In the genomic region with DNA sequence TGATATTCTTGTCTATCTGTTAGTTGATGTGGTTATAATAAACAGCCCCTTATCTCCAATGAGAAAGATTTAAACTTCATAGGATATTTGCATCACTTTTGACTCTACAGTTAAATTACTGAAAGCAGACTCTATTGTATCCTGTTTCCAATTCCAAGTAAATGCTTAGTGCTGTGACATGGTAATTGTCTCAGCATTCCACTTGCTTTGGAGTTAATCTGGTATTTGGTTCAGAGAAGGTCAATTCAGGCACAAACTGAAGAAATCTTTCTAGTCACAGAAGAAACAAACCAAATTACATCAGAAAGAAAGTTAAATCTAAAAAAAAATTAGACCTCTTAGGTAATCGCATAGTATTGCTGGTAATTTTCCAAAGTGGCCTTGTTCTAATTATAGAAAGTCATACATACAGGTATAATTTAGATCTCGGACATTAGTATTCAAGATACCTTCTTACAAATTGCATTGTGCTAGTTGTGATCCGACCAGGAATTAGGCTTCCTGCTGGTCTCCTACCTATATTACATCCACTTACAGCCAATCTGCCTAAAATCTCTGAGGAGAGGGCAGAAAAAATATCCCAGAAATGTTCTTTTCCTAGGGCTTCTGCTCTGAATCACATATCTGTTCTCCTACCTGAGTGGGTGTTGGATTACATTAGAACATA, we compare ENCODE assay signal across 19 cellular contexts.
"Had no signal": no experiment of that assay in that cellular context is flagged by ENCODE, and none has a peak within 500 bp of the region (broad histone marks: within the 10 kb centered on the region; RNA-seq: fewer than 3 reads in every experiment).

No MANE protein-coding gene starts in this region.

- H3K27ac ChIP-seq: heart right ventricle, lower lobe of right lung, neutrophil, right atrium auricular region, sigmoid colon, skin epidermis had no signal

- H3K4me1 ChIP-seq: heart right ventricle, lower lobe of right lung, right atrium auricular region, sigmoid colon had no signal

- H3K9me3 ChIP-seq: heart right ventricle, lower lobe of right lung, neutrophil, right atrium auricular region, sigmoid colon had no signal

- H3K4me3 Mint-ChIP-seq: memory B cell; natural killer cell treated with Interleukin-12 subunit alpha and Interleukin-12 subunit beta and Interleukin-15 and Interleukin-18, amount 100 ng/mL, for 72 hours; stimulated activated naive B cell treated with anti-CD40 and anti-IgM and Interleukin-4, amounts not matched to agents 10 μg/mL and 1 μg/mL and 100 μg/mL, for 72 hours; stimulated activated naive CD8-positive, alpha-beta T cell treated with anti-CD3 and anti-CD28 coated beads, Interleukin-15, amount 100 ng/mL, for 72 hours; type B pancreatic cell had no signal

- H3K4me1 Mint-ChIP-seq: memory B cell; stimulated activated naive B cell treated with anti-CD40 and anti-IgM and Interleukin-4, amounts not matched to agents 10 μg/mL and 1 μg/mL and 100 μg/mL, for 72 hours; stimulated activated naive CD8-positive, alpha-beta T cell treated with anti-CD3 and anti-CD28 coated beads, Interleukin-15, amount 100 ng/mL, for 72 hours had no signal

- DNase-seq: effector memory CD4-positive, alpha-beta T cell; heart right ventricle; hypothalamus; islet precursor cell; lower lobe of right lung; midbrain; posterior cingulate gyrus; sigmoid colon; stimulated activated CD4-positive, alpha-beta T cell treated with anti-CD3 and anti-CD28 coated beads, Interleukin-2, amount 100 ng/mL, for 24 hours; stimulated activated CD4-positive, alpha-beta T cell treated with anti-CD3 and anti-CD28 coated beads, Interleukin-4, amount 100 ng/mL, for 4 hours; stimulated activated naive B cell treated with anti-CD40 and anti-IgM and Interleukin-4, amounts not matched to agents 10 μg/mL and 1 μg/mL and 100 μg/mL, for 72 hours; stimulated activated naive CD8-positive, alpha-beta T cell treated with anti-CD3 and anti-CD28 coated beads, Interleukin-15, amount 100 ng/mL, for 72 hours had no signal

- H3K36me3 Mint-ChIP-seq: memory B cell; natural killer cell treated with Interleukin-12 subunit alpha and Interleukin-12 subunit beta and Interleukin-15 and Interleukin-18, amount 100 ng/mL, for 72 hours; stimulated activated naive B cell treated with anti-CD40 and anti-IgM and Interleukin-4, amounts not matched to agents 10 μg/mL and 1 μg/mL and 100 μg/mL, for 72 hours; type B pancreatic cell had no signal

- H3K27me3 Mint-ChIP-seq: memory B cell; natural killer cell treated with Interleukin-12 subunit alpha and Interleukin-12 subunit beta and Interleukin-15 and Interleukin-18, amount 100 ng/mL, for 72 hours; stimulated activated naive B cell treated with anti-CD40 and anti-IgM and Interleukin-4, amounts not matched to agents 10 μg/mL and 1 μg/mL and 100 μg/mL, for 72 hours; stimulated activated naive CD8-positive, alpha-beta T cell treated with anti-CD3 and anti-CD28 coated beads, Interleukin-15, amount 100 ng/mL, for 72 hours; type B pancreatic cell had no signal

- H3K27me3 ChIP-seq: heart right ventricle, neutrophil, right atrium auricular region, sigmoid colon had no signal

- ATAC-seq: heart right ventricle; left lobe of liver; lower lobe of right lung; natural killer cell treated with Interleukin-12 subunit alpha and Interleukin-12 subunit beta and Interleukin-15 and Interleukin-18, amount 100 ng/mL, for 72 hours; stimulated activated naive CD8-positive, alpha-beta T cell treated with anti-CD3 and anti-CD28 coated beads, Interleukin-15, amount 100 ng/mL, for 72 hours had no signal

- H3K9me3 Mint-ChIP-seq: memory B cell; natural killer cell treated with Interleukin-12 subunit alpha and Interleukin-12 subunit beta and Interleukin-15 and Interleukin-18, amount 100 ng/mL, for 72 hours; stimulated activated naive B cell treated with anti-CD40 and anti-IgM and Interleukin-4, amounts not matched to agents 10 μg/mL and 1 μg/mL and 100 μg/mL, for 72 hours; stimulated activated naive CD8-positive, alpha-beta T cell treated with anti-CD3 and anti-CD28 coated beads, Interleukin-15, amount 100 ng/mL, for 72 hours had no signal

- H3K36me3 ChIP-seq: heart right ventricle, lower lobe of right lung, neutrophil, right atrium auricular region, sigmoid colon had no signal

- H3K27ac Mint-ChIP-seq: memory B cell; natural killer cell treated with Interleukin-12 subunit alpha and Interleukin-12 subunit beta and Interleukin-15 and Interleukin-18, amount 100 ng/mL, for 72 hours; stimulated activated naive B cell treated with anti-CD40 and anti-IgM and Interleukin-4, amounts not matched to agents 10 μg/mL and 1 μg/mL and 100 μg/mL, for 72 hours; stimulated activated naive CD8-positive, alpha-beta T cell treated with anti-CD3 and anti-CD28 coated beads, Interleukin-15, amount 100 ng/mL, for 72 hours; type B pancreatic cell had no signal

- H3K4me3 ChIP-seq: heart right ventricle, lower lobe of right lung, right atrium auricular region, sigmoid colon, skin epidermis had no signal
